ENCODE assay signal across 8 cellular contexts in the genomic region with DNA sequence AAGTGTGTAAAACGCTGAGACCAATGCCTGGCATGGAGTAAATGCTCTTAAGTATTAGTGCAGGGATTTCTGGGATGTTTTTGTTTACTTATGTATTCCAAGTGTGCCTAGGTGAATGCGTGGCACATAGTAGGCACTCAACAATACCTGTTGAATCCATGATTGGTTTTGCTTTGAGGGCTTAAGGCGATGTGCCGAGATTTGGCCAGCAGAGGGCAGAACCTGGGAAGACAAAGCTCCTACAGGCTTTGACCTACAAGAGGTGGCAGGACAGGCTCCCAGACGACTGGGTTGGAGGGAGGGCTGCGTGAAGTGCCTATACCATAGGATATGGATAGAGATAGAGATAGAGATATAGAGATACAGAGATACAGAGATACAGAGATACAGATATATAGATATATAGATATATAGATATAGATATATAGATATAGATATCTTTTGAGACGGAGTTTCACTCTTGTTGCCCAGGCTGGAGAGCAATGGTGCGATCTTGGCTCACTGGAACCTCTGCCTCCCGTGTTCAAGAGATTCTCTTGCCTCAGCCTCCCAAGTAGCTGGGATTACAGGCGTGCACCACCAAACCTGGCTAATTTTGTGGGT. TPM values are rescaled to one million over a fixed set of nuclear protein-coding genes. Genes with fewer than 3 reads are reported as not detected.
DNase-seq lines count a peak whose midpoint lies in the region; ATAC-seq and TF ChIP-seq lines count a peak whose summit lies in the region.

No MANE protein-coding gene starts in this region.

- H4K5ac ChIP-seq in IMR-90 (ENCODE audit: low read depth, low read length): no peak overlapping the region

- no peak overlapping the region for H3K4me3 Mint-ChIP-seq in Calu3 (ENCODE audit: low read depth, unreplicated experiment)

- H3K36me3 Mint-ChIP-seq in Calu3 (ENCODE audit: insufficient read depth, unreplicated experiment): no peaks in the 10 kb centered on the region

- no peaks in the 10 kb centered on the region for H3K4me1 ChIP-seq in IMR-90 (ENCODE audit: control insufficient read depth, insufficient read depth, low read length)
- H3K4me1 ChIP-seq in PC-9 (replicated peaks; ENCODE audit: insufficient read depth): no peaks in the 10 kb centered on the region
- peaks cover 2% of the 10 kb centered on the region for H3K4me1 ChIP-seq in fibroblast of lung (ENCODE audit: control insufficient read depth, extremely low read depth, insufficient read depth, low read length)
- H3K4me1 ChIP-seq in neutrophil (ENCODE audit: control insufficient read depth in 1 of 2, insufficient read depth in 1 of 2, low read depth in 1 of 2, low read length in 1 of 2): peaks cover 63 to 69% of the 10 kb centered on the region in 2 experiments
- peaks cover 3 to 4% of the 10 kb centered on the region in 2 donors for H3K4me1 ChIP-seq in thyroid gland

- H3K4ac ChIP-seq in IMR-90 (ENCODE audit: low read depth, low read length): no peak overlapping the region

- H3K23ac ChIP-seq in IMR-90 (ENCODE audit: low read depth, low read length): no peak overlapping the region

- no peak overlapping the region for H2AK5ac ChIP-seq in IMR-90 (ENCODE audit: low read depth, low read length)

- H2BK20ac ChIP-seq in IMR-90 (ENCODE audit: low read depth, low read length): no peak overlapping the region

- no peaks in the 10 kb centered on the region for H3K9me1 ChIP-seq in IMR-90 (ENCODE audit: insufficient read depth, low read length)

- peak; percentile 79 for TF ChIP-seq RAD21 in IMR-90 (IDR thresholded peaks at IDR 0.05; ENCODE audit: low read length)

- no peak overlapping the region for H3K18ac ChIP-seq in IMR-90 (ENCODE audit: low read depth, low read length)

- H3K36me3 ChIP-seq in IMR-90 (ENCODE audit: control insufficient read depth, insufficient read depth, low read length) (no peaks in the 10 kb centered on the region), PC-9 (ENCODE audit: low read depth) (no peaks in the 10 kb centered on the region), fibroblast of lung (ENCODE audit: control insufficient read depth, insufficient read depth, low read length) (no peaks in the 10 kb centered on the region), neutrophil (peaks cover 65% of the 10 kb centered on the region), thyroid gland (no peaks in the 10 kb centered on the region)

- H3K27ac ChIP-seq in IMR-90 (ENCODE audit: insufficient read depth, low read length): no peak overlapping the region
- H3K27ac ChIP-seq in PC-9: no peak overlapping the region
- H3K27ac ChIP-seq in fibroblast of lung (ENCODE audit: insufficient read depth, low read length): no peak overlapping the region
- peak overlapping the region; percentile 71 for H3K27ac ChIP-seq in neutrophil
- no peak overlapping the region for H3K27ac ChIP-seq in thyroid gland

- H3K4me3 ChIP-seq in IMR-90 (ENCODE audit: insufficient read depth, low read depth, low read length) (no peak overlapping the region), PC-9 (no peak overlapping the region), fibroblast of lung (replicated peaks in 1 of 4; ENCODE audit: control extremely low read depth in 1 of 4, insufficient read depth in 1 of 4, low read depth in 3 of 4, low read length in 4 of 4) (no peak overlapping the region), neutrophil (ENCODE audit: low read depth in 1 of 2, low read length in 1 of 2) (no peak overlapping the region), thyroid gland (replicated peaks in 1 of 3) (no peak overlapping the region)

- H3K27me3 Mint-ChIP-seq in Calu3 (ENCODE audit: unreplicated experiment): no peaks in the 10 kb centered on the region

- H3K4me2 ChIP-seq in IMR-90 (ENCODE audit: low read depth, low read length): no peak overlapping the region
- no peak overlapping the region for H3K4me2 ChIP-seq in PC-9
- H3K4me2 ChIP-seq in fibroblast of lung (ENCODE audit: extremely low read depth, insufficient read depth, low read length): no peak overlapping the region

- BruUV-seq in Calu3 (replicated peaks; lab: Mats Ljungman, UMichigan) (no TSS peak), IMR-90 (replicated peaks; lab: Mats Ljungman, UMichigan) (no TSS peak), PC-9 (replicated peaks; lab: Mats Ljungman, UMichigan) (no TSS peak)

- intact Hi-C loops in Calu3 (cut with micrococcal nuclease; ENCODE audit: unreplicated experiment) (loop anchor here (1.0 kb wide), 1 partner anchor 117 kb away; no protein-coding TSS in a partner anchor), IMR-90 (cut with micrococcal nuclease) (loop anchor here (1.0 kb wide), 3 partner anchors 117 to 286 kb away; no protein-coding TSS in a partner anchor), PC-9 (cut with micrococcal nuclease; ENCODE audit: unreplicated experiment) (loop anchor here (1.0 to 2.0 kb wide), 2 partner anchors 117 to 285 kb away; no protein-coding TSS in a partner anchor), thyroid gland (cut with DNase I) (loop anchor here (2.0 kb wide), 1 partner anchor 117 kb away; no protein-coding TSS in a partner anchor)

- H3K4me1 Mint-ChIP-seq in Calu3 (ENCODE audit: low read depth, unreplicated experiment): peaks cover 9% of the 10 kb centered on the region

- no peak overlapping the region for H2BK15ac ChIP-seq in IMR-90 (ENCODE audit: low read depth, low read length)

- H2AK9ac ChIP-seq in IMR-90 (replicated peaks; ENCODE audit: low read depth, low read length, poor library complexity): no peak overlapping the region

- no peak overlapping the region for H3K56ac ChIP-seq in IMR-90 (ENCODE audit: extremely low read depth, insufficient read depth, low read length)

- no peak overlapping the region for H3K27ac Mint-ChIP-seq in Calu3 (ENCODE audit: unreplicated experiment)

- POLR2A ChIA-PET in IMR-90 (lab: Charles Lee; ENCODE audit: unreplicated experiment): no interaction called here
- POLR2A ChIA-PET in PC-9 (lab: Charles Lee; ENCODE audit: unreplicated experiment): no interaction called here

- no peak overlapping the region for H4K8ac ChIP-seq in IMR-90 (ENCODE audit: low read depth in 2 of 2, low read length in 2 of 2)

- H3K79me1 ChIP-seq in IMR-90 (ENCODE audit: low read depth in 1 of 2, low read length in 2 of 2): no peaks in the 10 kb centered on the region

- H3K27me3 ChIP-seq in IMR-90 (ENCODE audit: control insufficient read depth, insufficient read depth, low read length) (peaks cover 11% of the 10 kb centered on the region), PC-9 (ENCODE audit: insufficient read depth, low read depth) (no peaks in the 10 kb centered on the region), fibroblast of lung (ENCODE audit: control insufficient read depth, insufficient read depth, low read length) (no peaks in the 10 kb centered on the region), neutrophil (no peaks in the 10 kb centered on the region), thyroid gland (no peaks in the 10 kb centered on the region)

- TF ChIP-seq POLR2A in IMR-90 (IDR thresholded peaks at IDR 0.05; ENCODE audit: low read depth, low read length) (no peak), thyroid gland (IDR thresholded peaks at IDR 0.05) (no peak)

- 0% methylated on average over 3 of the region's 10 CpGs; no CpG with 5 or more reads in 1 of the 2 experiments for WGBS in IMR-90 (ENCODE audit: extremely low coverage in 2 of 2, insufficient read length in 1 of 2), 2 experiments
- WGBS in thyroid gland, 2 donors: 32 to 36% methylated on average over 10 of the region's 10 CpGs

- CTCF ChIA-PET in Calu3 (lab: Charles Lee) (interaction anchor here (0.6 to 3.4 kb wide), 10 partner anchors 8 to 198 kb away, joined by 3 to 64 read pairs (median 4); a partner anchor contains a TSS), IMR-90 (lab: Yijun Ruan, JAX) (interaction anchor here (0.6 to 3.7 kb wide), 12 partner anchors 9 to 368 kb away, joined by 3 to 21 read pairs (median 4); no protein-coding TSS in a partner anchor), PC-9 (lab: Charles Lee) (interaction anchor here (0.6 to 6.2 kb wide), 9 partner anchors 8 to 286 kb away, joined by 3 to 80 read pairs (median 6); a partner anchor contains a TSS)

- H4K20me1 ChIP-seq in IMR-90 (ENCODE audit: insufficient read depth, low read length): no peaks in the 10 kb centered on the region
- no peaks in the 10 kb centered on the region for H4K20me1 ChIP-seq in PC-9 (ENCODE audit: insufficient read depth)
- H4K20me1 ChIP-seq in fibroblast of lung (ENCODE audit: control insufficient read depth, extremely low read depth, insufficient read depth, low read length): no peaks in the 10 kb centered on the region

- H3K14ac ChIP-seq in IMR-90 (replicated peaks; ENCODE audit: low read depth, low read length): no peak overlapping the region

- ATAC-seq in IMR-90 (ENCODE audit: low read depth) (peak; percentile 83), HG03175 (IDR thresholded peaks at IDR 0.05; ENCODE audit: unreplicated experiment) (no peak)

- no peak overlapping the region for H2BK120ac ChIP-seq in IMR-90 (ENCODE audit: low read depth, low read length)

- no peaks in the 10 kb centered on the region for H3K9me3 Mint-ChIP-seq in Calu3 (ENCODE audit: low read depth, unreplicated experiment)

- H3K9me3 ChIP-seq in IMR-90 (ENCODE audit: control insufficient read depth, insufficient read depth, low read length): no peaks in the 10 kb centered on the region
- H3K9me3 ChIP-seq in PC-9 (ENCODE audit: insufficient read depth, low read depth): no peaks in the 10 kb centered on the region
- H3K9me3 ChIP-seq in fibroblast of lung (ENCODE audit: control insufficient read depth, insufficient read depth, low read depth, low read length): no peaks in the 10 kb centered on the region
- H3K9me3 ChIP-seq in neutrophil: no peaks in the 10 kb centered on the region
- H3K9me3 ChIP-seq in thyroid gland: no peaks in the 10 kb centered on the region

- no peak overlapping the region for H2BK5ac ChIP-seq in IMR-90 (ENCODE audit: low read depth, low read length, poor library complexity, severe bottlenecking)

- no peaks in the 10 kb centered on the region for H3K9me2 ChIP-seq in PC-9 (ENCODE audit: insufficient read depth)

- H3F3A ChIP-seq in PC-9 (ENCODE audit: insufficient read depth, low read depth): no peaks in the 10 kb centered on the region

- in situ Hi-C loops in IMR-90 (cut with MboI; ENCODE audit: low sequenced_read_pairs): loop anchor here (5.0 kb wide), 2 partner anchors 119 to 196 kb away; no protein-coding TSS in a partner anchor

- TF ChIP-seq CTCF in Calu3 (IDR thresholded peaks at IDR 0.05; ENCODE audit: unreplicated experiment) (peak; percentile 85), IMR-90 (conservative IDR thresholded peaks at IDR 0.05; ENCODE audit: low read depth, low read length) (peak; percentile 82), PC-9 (conservative IDR thresholded peaks at IDR 0.05) (peak; percentile 92), fibroblast of lung (conservative IDR thresholded peaks at IDR 0.05 in 1 of 2, IDR thresholded peaks at IDR 0.05 in 1 of 2; ENCODE audit: low read depth in 1 of 2, low read length in 2 of 2) (peak; percentile 83 to 90), neutrophil (IDR thresholded peaks at IDR 0.05) (peak; percentile 88), thyroid gland (IDR thresholded peaks at IDR 0.05) (peak; percentile 15 to 87 (median 69))

- H2AFZ ChIP-seq in IMR-90 (replicated peaks; ENCODE audit: low read length, poor library complexity) (no peak overlapping the region), PC-9 (no peak overlapping the region), fibroblast of lung (ENCODE audit: low read length) (no peak overlapping the region)

- H4K91ac ChIP-seq in IMR-90 (ENCODE audit: insufficient read depth, low read depth, low read length): no peak overlapping the region

- H3K79me2 ChIP-seq in PC-9 (ENCODE audit: low read depth) (no peaks in the 10 kb centered on the region), fibroblast of lung (ENCODE audit: control insufficient read depth, insufficient read depth, low read length) (no peaks in the 10 kb centered on the region)

- DNase-seq in Calu3: peak; percentile 78
- peak; percentile 63 for DNase-seq in IMR-90
- DNase-seq in PC-9: peak; percentile 50 to 69
- DNase-seq in activated T-cell treated with anti-CD3 and anti-CD28 coated beads for 4 hours: peak; percentile 56
- DNase-seq in fibroblast of lung (ENCODE audit: low read depth in 2 of 2): peak; percentile 48 to 72
- peak; percentile 70 to 76 for DNase-seq in thyroid gland

- H3K9ac ChIP-seq in IMR-90 (ENCODE audit: low read depth, low read length) (no peak overlapping the region), fibroblast of lung (ENCODE audit: insufficient read depth, low read length) (no peak overlapping the region)

- dilution Hi-C loops in IMR-90 (cut with HindIII; ENCODE audit: low sequenced_read_pairs, unreplicated experiment): no loop called here

RNA-seq across cellular contexts. Expression of a gene that starts 13.9 kb away (rescaled TPM):
- total RNA-seq in Calu3 (2022) (1.5 and 3.8 TPM in 2 replicates), IMR-90 (2012; rRNA removed) (under 0.01 and 0.18 TPM in 2 replicates), PC-9 (2021) (0.28 and 0.52 TPM in 2 replicates), fibroblast of lung (6.4 and 10.8 TPM in 2 replicates), thyroid gland (1 to 10 TPM; 3.9 to 7.9 (median 5.7) TPM)
- polyA plus RNA-seq in IMR-90 (2012; rRNA removed) (0.05 and 0.16 TPM in 2 replicates), fibroblast of lung (0.03 and 0.25 TPM in 2 replicates)
- 0.02 and 0.09 TPM in 2 replicates for polyA plus RNA-seq in IMR-90 (2012; cell fraction: cytosol; rRNA removed)
- 0.04 and 0.16 TPM in 2 replicates for polyA plus RNA-seq in IMR-90 (2012; cell fraction: nucleus; rRNA removed; ENCODE audit: low replicate concordance)
- polyA plus RNA-seq in fibroblast of lung (2012): 0.08 and 0.10 TPM in 2 replicates
- polyA minus RNA-seq in fibroblast of lung (ENCODE audit: low replicate concordance): 0.11 TPM in 1 of 2 replicates, not detected in the other

RNA-seq across cellular contexts. Expression of a gene that starts 40.0 kb away (rescaled TPM):
- 7.8 and 10.9 TPM in 2 replicates for total RNA-seq in Calu3 (2022)
- total RNA-seq in IMR-90 (2012; rRNA removed): 2.2 and 2.9 TPM in 2 replicates
- polyA plus RNA-seq in IMR-90 (2012; rRNA removed): 1.7 and 2.2 TPM in 2 replicates
- 1.9 and 2.7 TPM in 2 replicates for polyA plus RNA-seq in IMR-90 (2012; cell fraction: cytosol; rRNA removed)
- 1.1 and 1.4 TPM in 2 replicates for polyA plus RNA-seq in IMR-90 (2012; cell fraction: nucleus; rRNA removed; ENCODE audit: low replicate concordance)
- 5.8 and 6.8 TPM in 2 replicates for total RNA-seq in PC-9 (2021)
- total RNA-seq in fibroblast of lung: 1.8 and 2.8 TPM in 2 replicates
- polyA plus RNA-seq in fibroblast of lung: 0.76 and 1.8 TPM in 2 replicates
- polyA plus RNA-seq in fibroblast of lung (2012): 0.87 and 0.98 TPM in 2 replicates
- 9.6 TPM in 1 of 2 replicates, not detected in the other for polyA minus RNA-seq in fibroblast of lung (ENCODE audit: low replicate concordance)
- total RNA-seq in thyroid gland: 10 to 100 TPM; 13.8 to 25.8 (median 16.3) TPM

RNA-seq across cellular contexts. Expression of a gene that starts 55.2 kb away (rescaled TPM):
- total RNA-seq in Calu3 (2022) (7.2 and 8.7 TPM in 2 replicates), IMR-90 (2012; rRNA removed) (1.8 and 2.8 TPM in 2 replicates), PC-9 (2021) (7.3 and 7.8 TPM in 2 replicates), fibroblast of lung (3.1 and 4.1 TPM in 2 replicates), thyroid gland (10 to 100 TPM in 1 of 4 donors, 1 to 10 TPM in 3; 5.0 to 11.4 (median 5.6) TPM)
- polyA plus RNA-seq in IMR-90 (2012; rRNA removed) (0.62 and 0.72 TPM in 2 replicates), fibroblast of lung (1.3 and 1.4 TPM in 2 replicates)
- polyA plus RNA-seq in IMR-90 (2012; cell fraction: cytosol; rRNA removed): 0.12 and 0.14 TPM in 2 replicates
- 0.83 and 1.0 TPM in 2 replicates for polyA plus RNA-seq in IMR-90 (2012; cell fraction: nucleus; rRNA removed; ENCODE audit: low replicate concordance)
- polyA plus RNA-seq in fibroblast of lung (2012): 1.1 and 1.3 TPM in 2 replicates
- 0.04 TPM in 1 of 2 replicates, not detected in the other for polyA minus RNA-seq in fibroblast of lung (ENCODE audit: low replicate concordance)
